8 cellular contexts compared by ENCODE assay signal in the genomic region with DNA sequence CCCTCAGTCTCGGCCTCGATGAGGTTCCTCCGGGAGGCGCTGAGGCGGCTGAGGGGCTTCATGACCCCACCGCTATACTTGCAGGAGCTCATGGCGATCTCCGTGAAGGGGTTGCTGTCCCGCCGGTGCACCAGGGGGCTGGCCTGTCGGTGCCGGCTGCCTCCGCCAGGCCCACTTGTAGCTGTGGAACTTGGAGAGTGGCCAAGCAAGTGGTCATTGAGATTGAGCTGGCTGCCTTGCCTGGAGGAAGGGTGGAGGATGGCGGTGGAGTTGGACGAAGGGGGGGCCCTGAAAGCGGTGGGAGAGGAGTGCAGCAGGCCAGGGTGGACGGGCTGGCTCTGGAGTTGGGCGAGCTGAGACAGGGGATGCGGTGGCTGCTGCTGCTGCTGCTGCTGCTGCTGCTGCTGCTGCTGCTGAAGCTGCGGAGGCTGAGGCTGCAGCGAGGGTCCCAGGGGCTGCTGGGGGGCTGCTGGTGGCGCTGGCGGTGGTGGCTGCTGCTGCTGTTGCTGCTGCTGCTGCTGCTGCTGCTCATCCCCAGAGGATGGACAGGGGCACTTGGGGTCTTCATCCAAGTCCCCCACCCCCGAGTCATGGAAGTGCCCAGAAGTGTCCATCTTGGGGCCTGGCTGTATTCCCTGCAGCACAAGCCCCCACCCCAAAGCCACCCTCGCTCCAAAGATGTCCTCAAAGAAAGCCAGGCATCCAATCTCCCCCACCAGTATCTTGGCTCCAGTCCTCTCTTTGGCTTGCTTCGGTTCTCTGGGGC. TPM values are rescaled to one million over a fixed set of nuclear protein-coding genes. Genes with fewer than 3 reads are reported as not detected.
DNase-seq lines count a peak whose midpoint lies in the region; FAIRE-seq and TF ChIP-seq lines count a peak whose summit lies in the region.

No MANE protein-coding gene starts in this region.

- no peak overlapping the region for H2BK120ac ChIP-seq in H1 (replicated peaks; ENCODE audit: low read depth, low read length)

- H2BK5ac ChIP-seq in H1 (ENCODE audit: low read depth, low read length) = no peak overlapping the region; the same call in 1 of the 2 replicates

- no peaks in the 10 kb centered on the region for H3K79me2 ChIP-seq in H1 (ENCODE audit: control insufficient read depth in 1 of 2, insufficient read depth in 2 of 2, low read length in 2 of 2)

- intact Hi-C loops in CD4-positive, alpha-beta memory T cell (cut with micrococcal nuclease) = no loop called here

- no peak overlapping the region for H3K56ac ChIP-seq in H1 (replicated peaks; ENCODE audit: insufficient read length, low read depth, low read length)

- TF ChIP-seq POLR2A in H1 (IDR thresholded peaks at IDR 0.05; ENCODE audit: control extremely low read depth in 1 of 2, low read depth in 2 of 2, low read length in 2 of 2) = no peak

- H3K27me3 ChIP-seq in CD4-positive, alpha-beta memory T cell (ENCODE audit: insufficient read depth, low read length) = peaks cover 24% of the 10 kb centered on the region
- peaks cover 0 to 10% (median 7%) of the 10 kb centered on the region in 4 experiments; a peak in 3 of 7 replicates for H3K27me3 ChIP-seq in H1 (replicated peaks in 1 of 4; ENCODE audit: control insufficient read depth in 3 of 4, extremely low read depth in 1 of 4, insufficient read depth in 3 of 4, low read length in 3 of 4)

- H3K4me3 ChIP-seq in CD4-positive, alpha-beta memory T cell (ENCODE audit: low read length in 2 of 2) = no peak overlapping the region
- H3K4me3 ChIP-seq in H1 (ENCODE audit: extremely low read depth in 1 of 4, insufficient read depth in 2 of 4, low read depth in 3 of 4, low read length in 4 of 4) = peak overlapping the region; percentile 10 to 58 (median 38); a peak in 7 of 8 replicates

- no peak for TF ChIP-seq RAD21 in H1 (IDR thresholded peaks at IDR 0.05 in 1 of 2, conservative IDR thresholded peaks at IDR 0.05 in 1 of 2; ENCODE audit: low read depth in 2 of 2, low read length in 2 of 2)

- H4K91ac ChIP-seq in H1 (replicated peaks; ENCODE audit: insufficient read length, low read length) = peak overlapping the region; percentile 69

- H4K20me1 ChIP-seq in H1 (replicated peaks in 1 of 2; ENCODE audit: control insufficient read depth in 1 of 2, insufficient read depth in 2 of 2, low read length in 2 of 2) = no peaks in the 10 kb centered on the region

- no peak overlapping the region for H2BK20ac ChIP-seq in H1 (ENCODE audit: low read length)

- in situ Hi-C loops in ACHN (cut with HindIII; ENCODE audit: low pct_ligation_motif_present, low pct_unique_long_range_greater_than_20kb, low sequenced_read_pairs) = no loop called here

- 44% methylated on average over 25 of the region's 26 CpGs; no CpG with 5 or more reads in 1 of the 2 experiments for WGBS in H1 (ENCODE audit: extremely low coverage in 1 of 2, insufficient coverage in 1 of 2, insufficient read length in 1 of 2, insufficient replicate concordance in 2 of 2, low coverage in 1 of 2, low lambda C conversion rate in 2 of 2, missing lambda C conversion rate in 1 of 2), 2 experiments

- H2AFZ ChIP-seq in H1 (ENCODE audit: low read length) = no peak overlapping the region

- no peaks in the 10 kb centered on the region for H3K36me3 Mint-ChIP-seq in CD4-positive, alpha-beta memory T cell
- H3K36me3 Mint-ChIP-seq in neural crest cell (ENCODE audit: low read depth) = no peaks in the 10 kb centered on the region

- TF ChIP-seq EP300 in H1 (IDR thresholded peaks at IDR 0.05; ENCODE audit: borderline replicate concordance in 1 of 2, low read depth in 2 of 2, low read length in 2 of 2) = no peak

- H3K4me2 ChIP-seq in H1 (ENCODE audit: insufficient read depth in 1 of 2, low read depth in 2 of 2, low read length in 2 of 2) = peak overlapping the region; percentile 49 to 82

- no peak overlapping the region for H3K23ac ChIP-seq in H1 (ENCODE audit: insufficient read length)

- peak overlapping the region in 7 of 8 donors; percentile 18 to 61 (median 34) for H3K4me3 Mint-ChIP-seq in CD4-positive, alpha-beta memory T cell
- H3K4me3 Mint-ChIP-seq in neural crest cell = peak overlapping the region; percentile 84

- no peak overlapping the region for H3K27ac ChIP-seq in CD4-positive, alpha-beta memory T cell (ENCODE audit: low read depth, low read length)
- no peak overlapping the region for H3K27ac ChIP-seq in H1 (ENCODE audit: low read depth, low read length)

- peak overlapping the region; percentile 60; the same call in 1 of the 2 replicates for H2BK12ac ChIP-seq in H1 (ENCODE audit: low read depth, low read length)

- POLR2A ChIA-PET in CD4-positive, alpha-beta memory T cell (lab: Charles Lee; ENCODE audit: partially characterized antibody) = interaction anchor here (0.6 kb wide), 1 partner anchor 599 kb away, joined by 3 read pairs; no protein-coding TSS in a partner anchor
- POLR2A ChIA-PET in H1 (lab: Charles Lee; ENCODE audit: partially characterized antibody) = interaction anchor here (0.7 to 3.6 kb wide), 4 partner anchors 10 to 212 kb away, joined by 3 to 15 read pairs (median 4); a partner anchor contains a TSS

- no peaks in the 10 kb centered on the region for H3K36me3 ChIP-seq in CD4-positive, alpha-beta memory T cell (ENCODE audit: insufficient read depth, low read length)
- H3K36me3 ChIP-seq in H1 (ENCODE audit: control insufficient read depth in 2 of 4, insufficient read depth in 4 of 4, low read length in 3 of 4) = no peaks in the 10 kb centered on the region

- DNase-seq in CD4-positive, alpha-beta memory T cell = no peak
- peak; percentile 66 for DNase-seq in NCI-H1092 treated with DMSO at 0.1 percent for 48 hours (lab: John Stamatoyannopoulos, UW)
- DNase-seq in H1 (ENCODE audit: low read depth in 1 of 2, low spot score in 2 of 2) = no peak
- DNase-seq in neural crest cell (ENCODE audit: low read depth, low spot score) = no peak
- DNase-seq in iPS-NIHi7 (ENCODE audit: extremely low spot score) = no peak
- no peak for DNase-seq in GM19240 (ENCODE audit: insufficient read length, low spot score)
- DNase-seq in ACHN = no peak
- DNase-seq in activated T-cell treated with anti-CD3 and anti-CD28 coated beads for 4 hours = no peak

- H3K79me1 ChIP-seq in H1 (ENCODE audit: low read depth, low read length) = no peaks in the 10 kb centered on the region

- no peak overlapping the region for H4K5ac ChIP-seq in H1 (ENCODE audit: insufficient read length, low read depth, low read length)

- CTCF ChIA-PET in CD4-positive, alpha-beta memory T cell (lab: Charles Lee; ENCODE audit: partially characterized antibody) = interaction anchor here (1.4 kb wide), 1 partner anchor 200 kb away, joined by 4 read pairs; no protein-coding TSS in a partner anchor
- CTCF ChIA-PET in H1 (lab: Charles Lee; ENCODE audit: partially characterized antibody) = interaction anchor here (0.6 to 6.3 kb wide), 22 partner anchors 9 to 310 kb away, joined by 3 to 80 read pairs (median 4); a partner anchor contains a TSS

- no peak overlapping the region; the same call in 1 of the 2 replicates for H4K8ac ChIP-seq in H1 (ENCODE audit: extremely low read depth, insufficient read depth, low read length)

- H3K9me3 Mint-ChIP-seq in CD4-positive, alpha-beta memory T cell = no peaks in the 10 kb centered on the region
- H3K9me3 Mint-ChIP-seq in neural crest cell = no peaks in the 10 kb centered on the region

- peaks cover 3% of the 10 kb centered on the region; the same call in 1 of the 2 replicates for H3K23me2 ChIP-seq in H1 (ENCODE audit: low read depth, low read length)

- FAIRE-seq in H1 (lab: Jason Lieb, UNC) = no peak

- no peak for TF ChIP-seq CTCF in H1 (IDR thresholded peaks at IDR 0.05; ENCODE audit: control extremely low read depth in 1 of 3, insufficient read depth in 1 of 3, low read depth in 1 of 3, low read length in 3 of 3)
- TF ChIP-seq CTCF in neural crest cell (conservative IDR thresholded peaks at IDR 0.05) = no peak

- no peak overlapping the region for H2BK15ac ChIP-seq in H1 (ENCODE audit: low read length)

- H3K27ac Mint-ChIP-seq in CD4-positive, alpha-beta memory T cell = peak overlapping the region in 1 of 7 donors; percentile 2
- peak overlapping the region; percentile 86 for H3K27ac Mint-ChIP-seq in neural crest cell (ENCODE audit: unreplicated experiment)

- peaks cover 21% of the 10 kb centered on the region for H3K4me1 ChIP-seq in CD4-positive, alpha-beta memory T cell (ENCODE audit: insufficient read depth, low read length)
- H3K4me1 ChIP-seq in H1 (replicated peaks in 1 of 4; ENCODE audit: control insufficient read depth in 3 of 4, insufficient read depth in 4 of 4, low read length in 3 of 4) = peaks cover 13 to 53% (median 21%) of the 10 kb centered on the region in 4 experiments; a peak in 6 of 7 replicates

- peaks cover 8 to 31% (median 22%) of the 10 kb centered on the region in 4 donors for H3K4me1 Mint-ChIP-seq in CD4-positive, alpha-beta memory T cell
- H3K4me1 Mint-ChIP-seq in neural crest cell = peaks cover 40% of the 10 kb centered on the region

- H3K14ac ChIP-seq in H1 (ENCODE audit: insufficient read length) = no peak overlapping the region

- no peak overlapping the region for H2AK5ac ChIP-seq in H1 (ENCODE audit: low read depth, low read length)

- no peak overlapping the region for H3K4ac ChIP-seq in H1 (replicated peaks; ENCODE audit: insufficient read length, low read depth, low read length)

- H3K18ac ChIP-seq in H1 (ENCODE audit: extremely low read depth, low read length) = peak overlapping the region; percentile 68

- peak overlapping the region in 2 of 4 experiments; percentile 13 to 19; a peak in 1 of 7 replicates for H3K9ac ChIP-seq in H1 (replicated peaks in 1 of 4; ENCODE audit: extremely low read depth in 1 of 4, low read depth in 3 of 4, low read length in 3 of 4)

- H3K9me3 ChIP-seq in CD4-positive, alpha-beta memory T cell (ENCODE audit: control insufficient read depth in 1 of 2, low read length in 2 of 2) = no peaks in the 10 kb centered on the region
- no peaks in the 10 kb centered on the region for H3K9me3 ChIP-seq in H1 (ENCODE audit: insufficient read depth in 2 of 2, low read depth in 1 of 2, low read length in 1 of 2)

- peaks cover 30 to 37% of the 10 kb centered on the region in 2 donors for H3K27me3 Mint-ChIP-seq in CD4-positive, alpha-beta memory T cell
- peaks cover 31% of the 10 kb centered on the region for H3K27me3 Mint-ChIP-seq in neural crest cell (ENCODE audit: low read depth)

TF ChIP-seq in H1, 55 proteins besides CTCF, POLR2A, EP300 and RAD21 (continues in another document):
- TF ChIP-seq POLR2AphosphoS5 (IDR thresholded peaks at IDR 0.05; ENCODE audit: low read depth, low read length) = no peak

RNA-seq across cellular contexts. Expression of a gene that starts 0.5 kb away (rescaled TPM):
- total RNA-seq in CD4-positive, alpha-beta memory T cell = under 1 TPM in 1 of 2 experiments, not detected in 1; 0.06 TPM
- not detected for polyA plus RNA-seq in CD4-positive, alpha-beta memory T cell
- total RNA-seq in H1 (2021; fragmentation: NEBNext Ultra II Directional; extraction: Animal tissue kit (Norgen Biotek cat#: 25700)) = 2.8 and 3.0 TPM in 2 replicates
- 3.7 and 4.5 TPM in 2 replicates for polyA plus RNA-seq in H1 (2011; rRNA removed)
- 2.1 TPM for polyA plus RNA-seq in H1 (2011; cell fraction: cytosol; rRNA removed)
- 5.4 TPM for polyA plus RNA-seq in H1 (2011; cell fraction: nucleus; rRNA removed)
- 2.8 to 4.4 TPM (median 3.5 TPM) in 4 replicates for polyA plus RNA-seq in H1 (2012, experiment 1 of 2)
- polyA plus RNA-seq in H1 (2012, experiment 2 of 2) = 1.6 TPM
- 1.7 TPM for polyA plus RNA-seq in H1 (2013, experiment 1 of 2)
- polyA plus RNA-seq in H1 (2013, experiment 2 of 2) = 1.9 TPM
- polyA minus RNA-seq in H1 (2011; rRNA and poly(A)+ RNA removed) = 5.4 and 9.2 TPM in 2 replicates
- polyA minus RNA-seq in H1 (2011; cell fraction: cytosol; rRNA and poly(A)+ RNA removed) = 3.9 TPM
- polyA minus RNA-seq in H1 (2011; cell fraction: nucleus; rRNA and poly(A)+ RNA removed) = 4.1 TPM
- total RNA-seq in neural crest cell = 0.84 and 1.1 TPM in 2 replicates

Comparison
In these comparisons a context has a peak if more than half of its experiments do, and no peak if none do; other contexts are left out.
1. H3K4me3 ChIP-seq: peak in H1 (4 of 4); none in CD4-positive, alpha-beta memory T cell (0 of 2).